In the genomic region with DNA sequence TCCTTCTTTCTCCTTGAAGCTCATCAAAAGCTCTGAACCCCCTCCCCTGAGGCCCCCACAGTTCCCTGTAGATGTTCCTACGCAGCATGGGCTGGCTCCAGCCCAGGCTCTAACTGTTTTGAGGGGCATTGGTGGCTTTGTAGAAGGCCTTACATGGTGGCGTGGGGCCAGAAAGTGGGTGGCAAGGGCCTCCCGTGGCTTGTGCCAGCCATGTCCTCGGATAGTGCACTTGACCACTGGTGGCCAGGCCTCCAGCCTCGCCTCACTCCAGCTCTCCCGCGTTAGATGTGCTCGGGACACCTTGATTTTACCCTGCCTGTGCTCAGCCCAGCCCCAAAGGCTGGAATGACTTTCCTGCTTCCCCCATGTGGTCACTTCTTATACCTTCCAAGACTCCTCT, we compare ENCODE assay signal across 19 cellular contexts.
DNase-seq lines count a peak whose midpoint lies in the region; ATAC-seq and TF ChIP-seq lines count a peak whose summit lies in the region.
"Had no signal": no experiment of that assay in that cellular context is flagged by ENCODE, and none has a peak within 500 bp of the region (broad histone marks: within the 10 kb centered on the region; RNA-seq: fewer than 3 reads in every experiment).

No MANE protein-coding gene starts in this region.

- no peak overlapping the region for H3K4me2 ChIP-seq in mammary epithelial cell (ENCODE audit: insufficient read depth, low read depth, low read length)
- H3K4me2 ChIP-seq: BLaER1 treated with 17β-estradiol and CSF1 and Interleukin-3, amounts not matched to agents 10 nM and 100 nM had no signal

- no peaks in the 10 kb centered on the region for H4K20me1 ChIP-seq in mammary epithelial cell (ENCODE audit: insufficient read depth, low read length)
- H4K20me1 ChIP-seq: BLaER1 treated with 17β-estradiol and CSF1 and Interleukin-3, amounts not matched to agents 10 nM and 100 nM had no signal

- H3K27ac ChIP-seq in mammary epithelial cell (ENCODE audit: insufficient read depth, low read depth, low read length) (no peak overlapping the region), RWPE1 (peak overlapping the region; percentile 93; the same call in 1 of the 2 replicates), upper lobe of right lung (no peak overlapping the region)
- H3K27ac ChIP-seq: BLaER1 treated with 17β-estradiol and CSF1 and Interleukin-3, amounts not matched to agents 10 nM and 100 nM had no signal

- H3K4me1 Mint-ChIP-seq in MCF 10A (ENCODE audit: insufficient read depth, unreplicated experiment) (peaks cover 20% of the 10 kb centered on the region), neural crest cell (no peaks in the 10 kb centered on the region)

- WGBS in mammary epithelial cell (ENCODE audit: low coverage, missing lambda C conversion rate) = 76% methylated on average over 7 of the region's 8 CpGs

- no peak overlapping the region for H3K4me3 ChIP-seq in mammary epithelial cell (replicated peaks in 1 of 3; ENCODE audit: insufficient read depth in 1 of 3, low read depth in 2 of 3, low read length in 3 of 3)
- H3K4me3 ChIP-seq in upper lobe of right lung = no peak overlapping the region
- H3K4me3 ChIP-seq: BLaER1 treated with 17β-estradiol and CSF1 and Interleukin-3, amounts not matched to agents 10 nM and 100 nM had no signal

- H3K36me3 ChIP-seq in mammary epithelial cell (ENCODE audit: insufficient read depth, low read length) = no peaks in the 10 kb centered on the region
- no peaks in the 10 kb centered on the region for H3K36me3 ChIP-seq in upper lobe of right lung
- H3K36me3 ChIP-seq: BLaER1 treated with 17β-estradiol and CSF1 and Interleukin-3, amounts not matched to agents 10 nM and 100 nM had no signal

- intact Hi-C loops in MCF 10A (cut with micrococcal nuclease) = loop anchor here (10.0 kb wide), 1 partner anchor 216 kb away; no protein-coding TSS in a partner anchor
- intact Hi-C loops in mammary epithelial cell (cut with micrococcal nuclease) = no loop called here
- intact Hi-C loops in upper lobe of right lung (cut with DNase I) = no loop called here

- H3K9me3 ChIP-seq in mammary epithelial cell (replicated peaks; ENCODE audit: insufficient read depth, low read length) = no peaks in the 10 kb centered on the region
- H3K9me3 ChIP-seq in upper lobe of right lung = no peaks in the 10 kb centered on the region

- H3K9me3 Mint-ChIP-seq in MCF 10A (ENCODE audit: unreplicated experiment) = no peaks in the 10 kb centered on the region
- no peaks in the 10 kb centered on the region for H3K9me3 Mint-ChIP-seq in neural crest cell
- H3K9me3 Mint-ChIP-seq: CD4-positive, alpha-beta T cell had no signal

- DNase-seq in MCF 10A (ENCODE audit: unreplicated experiment) (no peak), mammary epithelial cell (no peak), RWPE1 (ENCODE audit: low spot score) (no peak), neural crest cell (ENCODE audit: low read depth, low spot score) (no peak), upper lobe of right lung (peak; percentile 56), HPDE6-E6E7 (ENCODE audit: extremely low spot score) (no peak), Ammon's horn (ENCODE audit: low spot score) (no peak), mucosa of gallbladder (ENCODE audit: low spot score) (no peak)
- DNase-seq: CD4-positive, alpha-beta T cell; NCI-H1092; NCI-H1417 treated with DMSO at 0.1 percent for 48 hours; NCI-H1694 treated with DMSO at 0.1 percent for 48 hours; NCI-H2081; NCI-H2227 treated with DMSO at 0.1 percent for 48 hours; NCI-H510A; NCI-H69; RPMI8226; SHP77 treated with DMSO at 0.1 percent for 48 hours had no signal

- H3K27me3 Mint-ChIP-seq in MCF 10A (ENCODE audit: insufficient read depth, unreplicated experiment) (no peaks in the 10 kb centered on the region), neural crest cell (ENCODE audit: low read depth) (no peaks in the 10 kb centered on the region)
- H3K27me3 Mint-ChIP-seq: CD4-positive, alpha-beta T cell had no signal

- no peak overlapping the region for H2AFZ ChIP-seq in mammary epithelial cell (ENCODE audit: low read depth, low read length)

- H3K79me2 ChIP-seq in mammary epithelial cell (ENCODE audit: insufficient read depth, low read length) = no peaks in the 10 kb centered on the region

- ATAC-seq in upper lobe of right lung = no peak

- H3K4me3 Mint-ChIP-seq in MCF 10A (ENCODE audit: unreplicated experiment) (no peak overlapping the region), neural crest cell (no peak overlapping the region)

- in situ Hi-C loops in mammary epithelial cell (cut with MboI; ENCODE audit: low sequenced_read_pairs in 2 of 2) = no loop called here

- H3K4me1 ChIP-seq in mammary epithelial cell (ENCODE audit: insufficient read depth, low read length) = peaks cover 20% of the 10 kb centered on the region
- H3K4me1 ChIP-seq in upper lobe of right lung = no peaks in the 10 kb centered on the region

- peak overlapping the region; percentile 11 for H3K27ac Mint-ChIP-seq in MCF 10A (ENCODE audit: low read depth, unreplicated experiment)
- H3K27ac Mint-ChIP-seq in neural crest cell (ENCODE audit: unreplicated experiment) = peak overlapping the region; percentile 69
- H3K27ac Mint-ChIP-seq: CD4-positive, alpha-beta T cell had no signal

- TF ChIP-seq CTCF in MCF 10A (IDR thresholded peaks at IDR 0.05; ENCODE audit: unreplicated experiment) (no peak), mammary epithelial cell (conservative IDR thresholded peaks at IDR 0.05 in 1 of 2, IDR thresholded peaks at IDR 0.05 in 1 of 2; ENCODE audit: extremely low read depth in 1 of 2, insufficient read depth in 1 of 2, low read depth in 1 of 2, low read length in 2 of 2) (no peak), RWPE1 (conservative IDR thresholded peaks at IDR 0.05; ENCODE audit: low read depth) (no peak), neural crest cell (conservative IDR thresholded peaks at IDR 0.05) (no peak), upper lobe of right lung (IDR thresholded peaks at IDR 0.05) (no peak)

- BruUV-seq in MCF 10A (replicated peaks; lab: Mats Ljungman, UMichigan) (no TSS peak), mammary epithelial cell (replicated peaks; lab: Mats Ljungman, UMichigan) (no TSS peak)

- no peaks in the 10 kb centered on the region for H3K27me3 ChIP-seq in mammary epithelial cell (ENCODE audit: insufficient read depth, low read length)
- H3K27me3 ChIP-seq in upper lobe of right lung = no peaks in the 10 kb centered on the region

- POLR2A ChIA-PET in MCF 10A (lab: Yijun Ruan, JAX) (interaction anchor here (0.5 to 0.6 kb wide), 2 partner anchors 73 to 651 kb away, joined by 3 read pairs; no protein-coding TSS in a partner anchor), RWPE1 (lab: Yijun Ruan, JAX; ENCODE audit: low non-redundant PET) (no interaction called here)

- dilution Hi-C loops in mammary epithelial cell (cut with HindIII; ENCODE audit: low sequenced_read_pairs) = no loop called here

- peaks cover 9% of the 10 kb centered on the region for H3K36me3 Mint-ChIP-seq in MCF 10A (ENCODE audit: insufficient read depth, unreplicated experiment)
- no peaks in the 10 kb centered on the region for H3K36me3 Mint-ChIP-seq in neural crest cell (ENCODE audit: low read depth)

- H3K9ac ChIP-seq in mammary epithelial cell (ENCODE audit: insufficient read depth, low read length) = no peak overlapping the region
- H3K9ac ChIP-seq: BLaER1 treated with 17β-estradiol and CSF1 and Interleukin-3, amounts not matched to agents 10 nM and 100 nM had no signal

- CTCF ChIA-PET in MCF 10A (lab: Yijun Ruan, JAX) (interaction anchor here (0.7 kb wide), 1 partner anchor 23 kb away, joined by 3 read pairs; no protein-coding TSS in a partner anchor), mammary epithelial cell (lab: Charles Lee; ENCODE audit: low non-redundant PET) (no interaction called here), RWPE1 (lab: Yijun Ruan, JAX) (interaction anchor here (1.1 kb wide), 1 partner anchor 30 kb away, joined by 4 read pairs; no protein-coding TSS in a partner anchor)
